In the genomic region with DNA sequence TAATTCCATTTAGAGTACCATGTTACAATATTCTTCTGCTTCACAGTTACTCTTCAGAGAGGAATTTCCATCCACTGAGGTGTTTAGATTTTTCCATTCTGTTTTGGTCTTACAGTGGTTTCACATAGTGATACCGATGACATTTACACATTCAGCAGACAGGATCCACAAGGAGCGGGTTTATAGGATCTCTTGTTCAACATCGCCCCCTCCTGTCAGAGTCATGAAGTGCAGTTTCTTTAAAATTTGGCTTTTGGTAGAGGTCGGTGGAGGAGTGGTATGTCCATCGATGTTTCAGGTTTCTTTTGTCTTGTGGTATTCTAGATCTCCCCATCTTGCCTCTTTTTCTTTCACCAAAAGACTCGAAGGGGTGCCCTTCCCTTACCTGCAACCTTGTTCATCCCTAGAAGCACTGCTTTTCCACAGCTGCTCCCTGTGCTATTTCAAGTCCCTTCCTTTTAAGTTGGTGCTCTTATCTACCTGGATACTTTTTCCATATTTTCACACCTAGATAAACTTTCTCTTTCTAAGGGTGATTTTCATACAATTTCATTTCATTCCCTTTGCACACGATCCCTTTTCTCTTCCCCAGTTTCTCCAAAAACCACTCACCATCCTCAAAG, we compare ENCODE assay signal across 8 cellular contexts.
DNase-seq lines count a peak whose midpoint lies in the region; ATAC-seq and TF ChIP-seq lines count a peak whose summit lies in the region.

No MANE protein-coding gene starts in this region.

- TF ChIP-seq CTCF in osteocyte (IDR thresholded peaks at IDR 0.05) = peak; percentile 80

- H3K36me3 Mint-ChIP-seq in activated T-helper 1 cell treated with anti-CD3 and anti-CD28 coated beads, Interleukin-12 subunit alpha, Interleukin-12 subunit beta, Interleukin-2, Interleukin-4 antibody, amounts not matched to agents 30 ng/mL and 10 ng/mL and 1 ng/mL, durations not matched to agents 14 hours and 24 hours and 36 hours (ENCODE audit: low read depth) = peaks cover 33% of the 10 kb centered on the region
- H3K36me3 Mint-ChIP-seq in osteocyte (ENCODE audit: unreplicated experiment) = peaks cover 27% of the 10 kb centered on the region

- POLR2A ChIA-PET in HEK293T (lab: Yijun Ruan, JAX) = no interaction called here

- H3K27ac Mint-ChIP-seq in activated T-helper 1 cell treated with anti-CD3 and anti-CD28 coated beads, Interleukin-12 subunit alpha, Interleukin-12 subunit beta, Interleukin-2, Interleukin-4 antibody, amounts not matched to agents 30 ng/mL and 10 ng/mL and 1 ng/mL, durations not matched to agents 14 hours and 24 hours and 36 hours = no peak overlapping the region
- H3K27ac Mint-ChIP-seq in osteocyte (ENCODE audit: unreplicated experiment) = no peak overlapping the region

- no peak overlapping the region for H3K4me3 Mint-ChIP-seq in activated T-helper 1 cell treated with anti-CD3 and anti-CD28 coated beads, Interleukin-12 subunit alpha, Interleukin-12 subunit beta, Interleukin-2, Interleukin-4 antibody, amounts not matched to agents 30 ng/mL and 10 ng/mL and 1 ng/mL, durations not matched to agents 14 hours and 24 hours and 36 hours
- no peak overlapping the region for H3K4me3 Mint-ChIP-seq in osteocyte (ENCODE audit: unreplicated experiment)

- H3K9me3 Mint-ChIP-seq in activated T-helper 1 cell treated with anti-CD3 and anti-CD28 coated beads, Interleukin-12 subunit alpha, Interleukin-12 subunit beta, Interleukin-2, Interleukin-4 antibody, amounts not matched to agents 30 ng/mL and 10 ng/mL and 1 ng/mL, durations not matched to agents 14 hours and 24 hours and 36 hours = peaks cover 12% of the 10 kb centered on the region
- H3K9me3 Mint-ChIP-seq in osteocyte (ENCODE audit: unreplicated experiment) = no peaks in the 10 kb centered on the region

- H3K27me3 Mint-ChIP-seq in activated T-helper 1 cell treated with anti-CD3 and anti-CD28 coated beads, Interleukin-12 subunit alpha, Interleukin-12 subunit beta, Interleukin-2, Interleukin-4 antibody, amounts not matched to agents 30 ng/mL and 10 ng/mL and 1 ng/mL, durations not matched to agents 14 hours and 24 hours and 36 hours (ENCODE audit: insufficient read depth) = no peaks in the 10 kb centered on the region
- H3K27me3 Mint-ChIP-seq in osteocyte (ENCODE audit: unreplicated experiment) = no peaks in the 10 kb centered on the region

- intact Hi-C loops in activated T-helper 1 cell treated with anti-CD3 and anti-CD28 coated beads, Interleukin-12 subunit alpha, Interleukin-12 subunit beta, Interleukin-2, Interleukin-4 antibody, amounts not matched to agents 30 ng/mL and 10 ng/mL and 1 ng/mL, durations not matched to agents 14 hours and 24 hours and 36 hours (cut with micrococcal nuclease) = loop anchor here (1.0 to 10.0 kb wide), 4 partner anchors 217 to 1217 kb away; no protein-coding TSS in a partner anchor

- CTCF ChIA-PET in HEK293T (lab: Yijun Ruan, JAX) = interaction anchor here (0.6 to 1.0 kb wide), 6 partner anchors 10 to 352 kb away, joined by 3 to 5 read pairs (median 3); no protein-coding TSS in a partner anchor

- DNase-seq in COR-L47 (lab: John Stamatoyannopoulos, UW) = peak; percentile 2
- DNase-seq in HEK293T (ENCODE audit: extremely low spot score) = peak; percentile 69
- DNase-seq in NCI-H748 treated with DMSO at 0.1 percent for 48 hours (lab: John Stamatoyannopoulos, UW) = peak; percentile 12
- DNase-seq in activated T-helper 1 cell treated with anti-CD3 and anti-CD28 coated beads, Interleukin-12 subunit alpha, Interleukin-12 subunit beta, Interleukin-2, Interleukin-4 antibody, amounts not matched to agents 30 ng/mL and 10 ng/mL and 1 ng/mL, durations not matched to agents 14 hours and 24 hours and 36 hours (ENCODE audit: low spot score) = peak; percentile 14
- DNase-seq in glomerular endothelial cell (ENCODE audit: extremely low read depth, low read depth, low spot score) = peak; percentile 75
- DNase-seq in osteocyte (ENCODE audit: extremely low spot score, unreplicated experiment) = no peak

- peaks cover 10% of the 10 kb centered on the region for H3K4me1 Mint-ChIP-seq in activated T-helper 1 cell treated with anti-CD3 and anti-CD28 coated beads, Interleukin-12 subunit alpha, Interleukin-12 subunit beta, Interleukin-2, Interleukin-4 antibody, amounts not matched to agents 30 ng/mL and 10 ng/mL and 1 ng/mL, durations not matched to agents 14 hours and 24 hours and 36 hours (ENCODE audit: low read depth)
- peaks cover 24% of the 10 kb centered on the region for H3K4me1 Mint-ChIP-seq in osteocyte (ENCODE audit: unreplicated experiment)

- ATAC-seq in HG03460 (IDR thresholded peaks at IDR 0.05; ENCODE audit: unreplicated experiment) (no peak), GM21825 (IDR thresholded peaks at IDR 0.05; ENCODE audit: unreplicated experiment) (no peak)

TF ChIP-seq in HEK293T, 16 proteins besides CTCF, POLR2A, EP300 and RAD21:
- TF ChIP-seq CTBP1 (IDR thresholded peaks at IDR 0.05; ENCODE audit: borderline replicate concordance) (no peak), FOXM1 (IDR thresholded peaks at IDR 0.05; ENCODE audit: borderline replicate concordance) (no peak)
